In the genomic region with DNA sequence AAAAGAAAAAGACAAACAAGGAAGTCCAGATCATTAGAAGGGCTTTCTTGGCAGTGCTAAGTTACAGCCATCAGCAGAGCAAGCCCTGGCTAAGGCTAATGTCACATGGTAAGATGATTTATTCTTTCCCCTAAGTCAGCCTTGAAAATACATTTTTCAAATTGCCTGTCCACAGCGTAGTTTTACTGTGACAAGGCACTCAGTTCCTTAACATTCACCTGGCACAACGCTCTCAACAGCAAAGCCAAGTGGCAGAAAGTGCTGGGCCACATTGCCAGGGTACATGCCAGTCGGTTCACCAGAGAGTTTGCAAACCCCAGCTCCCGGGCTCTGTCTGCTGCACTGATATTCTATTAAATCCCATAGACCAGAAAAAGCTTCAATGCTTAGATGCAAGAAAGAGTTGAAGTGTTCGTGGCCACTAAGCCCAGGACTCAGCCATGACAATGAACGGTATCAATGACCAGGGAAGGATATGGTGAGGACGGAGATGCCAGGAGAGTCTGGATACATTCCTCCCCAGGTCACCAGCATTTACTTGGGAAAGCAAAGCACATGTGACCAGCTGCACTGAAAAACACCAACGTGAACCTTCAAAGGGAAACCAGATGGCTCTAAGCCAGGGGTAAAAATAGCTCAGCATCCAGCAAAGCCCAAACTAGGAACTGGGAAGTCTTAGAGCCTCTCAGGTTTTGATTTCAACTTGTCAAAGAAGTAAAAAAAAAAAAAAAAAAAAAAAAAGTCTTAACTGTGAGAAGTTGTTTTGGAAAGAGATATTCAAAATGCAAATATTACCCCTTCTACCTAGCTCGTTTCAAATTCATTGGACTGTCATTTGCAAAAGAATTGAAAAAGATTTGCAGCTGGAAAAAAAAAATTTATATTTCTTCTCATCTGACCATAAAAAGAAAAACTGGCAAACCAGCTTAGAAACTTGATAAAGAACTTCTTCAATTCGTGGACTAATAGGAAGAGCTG, we compare ENCODE assay signal across 9 cellular contexts. TPM values are rescaled to one million over a fixed set of nuclear protein-coding genes. Genes with fewer than 3 reads are reported as not detected.
DNase-seq lines count a peak whose midpoint lies in the region; ATAC-seq, FAIRE-seq and TF ChIP-seq lines count a peak whose summit lies in the region.
"Had no signal": no experiment of that assay in that cellular context is flagged by ENCODE, and none has a peak within 500 bp of the region (broad histone marks: within the 10 kb centered on the region; RNA-seq: fewer than 3 reads in every experiment).

No MANE protein-coding gene starts in this region.

- peak overlapping the region; percentile 80 for H2AFZ ChIP-seq in IMR-90 (replicated peaks; ENCODE audit: low read length, poor library complexity)
- peak overlapping the region; percentile 77 for H2AFZ ChIP-seq in keratinocyte (ENCODE audit: control insufficient read depth, low read length)
- H2AFZ ChIP-seq in smooth muscle cell (ENCODE audit: low read depth): no peak overlapping the region

- no peak for ATAC-seq in IMR-90 (ENCODE audit: low read depth)
- no peak for ATAC-seq in HG02938 (IDR thresholded peaks at IDR 0.05; ENCODE audit: unreplicated experiment)
- ATAC-seq in GM19452 (IDR thresholded peaks at IDR 0.05; ENCODE audit: unreplicated experiment): no peak
- ATAC-seq in GM21786 (IDR thresholded peaks at IDR 0.05; ENCODE audit: unreplicated experiment): no peak

- peak overlapping the region in 1 of 2 experiments; percentile 70; a peak in 1 of 4 replicates for H4K8ac ChIP-seq in IMR-90 (ENCODE audit: low read depth in 2 of 2, low read length in 2 of 2)

- H3K27ac ChIP-seq in IMR-90 (ENCODE audit: insufficient read depth, low read length): no peak overlapping the region
- no peak overlapping the region for H3K27ac ChIP-seq in keratinocyte (ENCODE audit: control insufficient read depth, insufficient read depth, low read length)
- peak overlapping the region; percentile 58 for H3K27ac ChIP-seq in smooth muscle cell (ENCODE audit: low read depth)

- peak overlapping the region; percentile 17; the same call in 1 of the 2 replicates for H3K18ac ChIP-seq in IMR-90 (ENCODE audit: low read depth, low read length)

- H3K4me2 ChIP-seq in IMR-90 (ENCODE audit: low read depth, low read length): no peak overlapping the region
- H3K4me2 ChIP-seq in keratinocyte (ENCODE audit: control insufficient read depth, extremely low read depth, insufficient read depth, low read depth, low read length): peak overlapping the region; percentile 82
- peak overlapping the region; percentile 63 for H3K4me2 ChIP-seq in smooth muscle cell

- H2BK15ac ChIP-seq in IMR-90 (ENCODE audit: low read depth, low read length): peak overlapping the region; percentile 23; the same call in 1 of the 3 replicates

- no peak overlapping the region for H4K91ac ChIP-seq in IMR-90 (ENCODE audit: insufficient read depth, low read depth, low read length)

- H3K14ac ChIP-seq in IMR-90 (replicated peaks; ENCODE audit: low read depth, low read length): peak overlapping the region; percentile 59; the same call in 1 of the 2 replicates

- H3K36me3 ChIP-seq in IMR-90 (ENCODE audit: control insufficient read depth, insufficient read depth, low read length): no peaks in the 10 kb centered on the region
- H3K36me3 ChIP-seq in keratinocyte (ENCODE audit: control insufficient read depth in 2 of 2, extremely low read depth in 1 of 2, insufficient read depth in 2 of 2, low read length in 2 of 2): no peaks in the 10 kb centered on the region
- H3K36me3 ChIP-seq in smooth muscle cell (ENCODE audit: low read depth): no peaks in the 10 kb centered on the region

- WGBS in IMR-90 (ENCODE audit: extremely low coverage in 2 of 2, insufficient read length in 1 of 2), 2 experiments: 87% methylated on average over 3 of the region's 10 CpGs; no CpG with 5 or more reads in 1 of the 2 experiments
- 66% methylated on average over 10 of the region's 10 CpGs for WGBS in smooth muscle cell (ENCODE audit: low lambda C conversion rate)

- dilution Hi-C loops in IMR-90 (cut with HindIII; ENCODE audit: low sequenced_read_pairs, unreplicated experiment) (no loop called here), keratinocyte (cut with MboI; ENCODE audit: extremely low pct_ligation_motif_present, low sequenced_read_pairs) (no loop called here)

- H3K79me1 ChIP-seq in IMR-90 (ENCODE audit: low read depth in 1 of 2, low read length in 2 of 2): no peaks in the 10 kb centered on the region

- peak overlapping the region; percentile 63; the same call in 1 of the 2 replicates for H2BK120ac ChIP-seq in IMR-90 (ENCODE audit: low read depth, low read length)

- H3K4me3 ChIP-seq in IMR-90 (ENCODE audit: insufficient read depth, low read depth, low read length) (no peak overlapping the region), keratinocyte (ENCODE audit: control insufficient read depth in 2 of 3, extremely low read depth in 1 of 3, insufficient read depth in 2 of 3, low read depth in 1 of 3, low read length in 3 of 3) (peak overlapping the region in 1 of 3 experiments; percentile 32), smooth muscle cell (no peak overlapping the region)

- no peak overlapping the region; the same call in 1 of the 2 replicates for H3K4ac ChIP-seq in IMR-90 (ENCODE audit: low read depth, low read length)

- H3K9me1 ChIP-seq in IMR-90 (ENCODE audit: insufficient read depth, low read length) (peaks cover 3% of the 10 kb centered on the region; the same call in 1 of the 2 replicates), keratinocyte (ENCODE audit: control insufficient read depth, extremely low read depth, insufficient read depth, low read length) (no peaks in the 10 kb centered on the region)

- H4K20me1 ChIP-seq in IMR-90 (ENCODE audit: insufficient read depth, low read length) (no peaks in the 10 kb centered on the region), keratinocyte (ENCODE audit: control insufficient read depth, extremely low read depth, insufficient read depth, low read length) (no peaks in the 10 kb centered on the region), smooth muscle cell (ENCODE audit: low read depth) (no peaks in the 10 kb centered on the region)

- H2AK9ac ChIP-seq in IMR-90 (replicated peaks; ENCODE audit: low read depth, low read length, poor library complexity): peak overlapping the region; percentile 76

- DNase-seq in IMR-90 (peak; percentile 63), brain pericyte (ENCODE audit: low read depth, low spot score) (peak; percentile 25), keratinocyte (ENCODE audit: low read depth, low spot score) (no peak), smooth muscle cell (lab: John Stamatoyannopoulos, UW; ENCODE audit: unreplicated experiment) (no peak), KBM-7 (no peak)
- DNase-seq: T-helper 1 cell had no signal

- H3K79me2 ChIP-seq in keratinocyte (ENCODE audit: control insufficient read depth, insufficient read depth, low read length) (no peaks in the 10 kb centered on the region), smooth muscle cell (ENCODE audit: low read depth) (no peaks in the 10 kb centered on the region)

- no peak overlapping the region for H2BK5ac ChIP-seq in IMR-90 (ENCODE audit: low read depth, low read length, poor library complexity, severe bottlenecking)

- no peak for TF ChIP-seq POLR2A in IMR-90 (IDR thresholded peaks at IDR 0.05; ENCODE audit: low read depth, low read length)

- H3K23ac ChIP-seq in IMR-90 (ENCODE audit: low read depth, low read length): no peak overlapping the region

- H3K56ac ChIP-seq in IMR-90 (ENCODE audit: extremely low read depth, insufficient read depth, low read length): no peak overlapping the region

- H3K4me1 ChIP-seq in IMR-90 (ENCODE audit: control insufficient read depth, insufficient read depth, low read length) (peaks cover 8% of the 10 kb centered on the region), keratinocyte (ENCODE audit: control insufficient read depth, extremely low read depth, insufficient read depth, low read length) (peaks cover 20% of the 10 kb centered on the region), smooth muscle cell (ENCODE audit: low read depth) (peaks cover 12% of the 10 kb centered on the region)

- peak overlapping the region; percentile 63 for H2AK5ac ChIP-seq in IMR-90 (ENCODE audit: low read depth, low read length)

- peak overlapping the region; percentile 63; the same call in 1 of the 2 replicates for H2BK20ac ChIP-seq in IMR-90 (ENCODE audit: low read depth, low read length)

- TF ChIP-seq CTCF in IMR-90 (conservative IDR thresholded peaks at IDR 0.05; ENCODE audit: low read depth, low read length) (no peak), keratinocyte (optimal IDR thresholded peaks at IDR 0.05 in 1 of 3, IDR thresholded peaks at IDR 0.05 in 1 of 3, conservative IDR thresholded peaks at IDR 0.05 in 1 of 3; ENCODE audit: extremely low read depth in 1 of 3, insufficient read depth in 2 of 3, low read length in 3 of 3) (no peak), smooth muscle cell (IDR thresholded peaks at IDR 0.05; ENCODE audit: borderline replicate concordance, insufficient read depth, poor library complexity, severe bottlenecking) (no peak)

- POLR2A ChIA-PET in IMR-90 (lab: Charles Lee; ENCODE audit: unreplicated experiment): no interaction called here

- no peaks in the 10 kb centered on the region for H3K9me3 ChIP-seq in IMR-90 (ENCODE audit: control insufficient read depth, insufficient read depth, low read length)
- H3K9me3 ChIP-seq in keratinocyte (ENCODE audit: control insufficient read depth, low read depth, low read length): no peaks in the 10 kb centered on the region
- no peaks in the 10 kb centered on the region for H3K9me3 ChIP-seq in smooth muscle cell (replicated peaks; ENCODE audit: low read depth)

- H3F3A ChIP-seq in smooth muscle cell (ENCODE audit: low read depth): no peaks in the 10 kb centered on the region

- H3K27me3 ChIP-seq in IMR-90 (ENCODE audit: control insufficient read depth, insufficient read depth, low read length) (no peaks in the 10 kb centered on the region), keratinocyte (ENCODE audit: control insufficient read depth, extremely low read depth, insufficient read depth, low read length) (no peaks in the 10 kb centered on the region), smooth muscle cell (ENCODE audit: low read depth) (no peaks in the 10 kb centered on the region)

- FAIRE-seq in keratinocyte (lab: Jason Lieb, UNC): peak; percentile 65

- intact Hi-C loops in IMR-90 (cut with micrococcal nuclease): no loop called here

- CTCF ChIA-PET in IMR-90 (lab: Yijun Ruan, JAX): interaction anchor here (0.7 kb wide), 2 partner anchors 604 to 1548 kb away, joined by 3 to 6 read pairs; no protein-coding TSS in a partner anchor

- BruUV-seq in IMR-90 (replicated peaks; lab: Mats Ljungman, UMichigan): no TSS peak

- H4K5ac ChIP-seq in IMR-90 (ENCODE audit: low read depth, low read length): no peak overlapping the region

- H3K9ac ChIP-seq in IMR-90 (ENCODE audit: low read depth, low read length) (no peak overlapping the region), keratinocyte (ENCODE audit: control insufficient read depth, extremely low read depth, insufficient read depth, low read length) (peak overlapping the region; percentile 18), smooth muscle cell (ENCODE audit: low read depth) (no peak overlapping the region)

- TF ChIP-seq RAD21 in IMR-90 (IDR thresholded peaks at IDR 0.05; ENCODE audit: low read length): no peak

- in situ Hi-C loops in IMR-90 (cut with MboI; ENCODE audit: low sequenced_read_pairs) (no loop called here), KBM-7 (cut with MboI; ENCODE audit: low pct_unique_long_range_greater_than_20kb, low sequenced_read_pairs) (no loop called here)

RNA-seq across cellular contexts. Expression of gene MPP7, which starts 23.9 kb away (rescaled TPM):
- total RNA-seq in IMR-90 (2012; rRNA removed) (1.4 TPM in 2 replicates), smooth muscle cell (3.4 TPM in 2 replicates)
- polyA plus RNA-seq in IMR-90 (2012; rRNA removed) (0.39 and 0.44 TPM in 2 replicates), keratinocyte (4.9 to 6.5 TPM (median 6.3 TPM) in 3 replicates), smooth muscle cell (0.80 and 3.6 TPM in 2 replicates)
- 0.16 and 0.27 TPM in 2 replicates for polyA plus RNA-seq in IMR-90 (2012; cell fraction: cytosol; rRNA removed)
- 0.09 and 0.48 TPM in 2 replicates for polyA plus RNA-seq in IMR-90 (2012; cell fraction: nucleus; rRNA removed; ENCODE audit: low replicate concordance)
- 13.3 TPM for polyA plus RNA-seq in keratinocyte (2011; ENCODE audit: low read depth)
- 4.1 and 5.1 TPM in 2 replicates for polyA plus RNA-seq in keratinocyte (2011; cell fraction: cytosol; rRNA removed)
- polyA plus RNA-seq in keratinocyte (2011; cell fraction: nucleus; rRNA removed): 3.6 and 4.1 TPM in 2 replicates
- 3.7 and 5.5 TPM in 2 replicates for polyA plus RNA-seq in keratinocyte (2012; ENCODE audit: low replicate concordance)
- 16.0 to 19.0 TPM (median 16.2 TPM) in 3 replicates for polyA minus RNA-seq in keratinocyte
- polyA minus RNA-seq in keratinocyte (2011; cell fraction: cytosol; rRNA and poly(A)+ RNA removed): 9.0 TPM
- polyA minus RNA-seq in keratinocyte (2011; cell fraction: nucleus; rRNA and poly(A)+ RNA removed): 2.3 and 7.1 TPM in 2 replicates

Comparison
In these comparisons a context has a peak if more than half of its experiments do, and no peak if none do; other contexts are left out.
1. DNase-seq: peak in IMR-90 (single experiment) and brain pericyte (single experiment); none in keratinocyte (single experiment), smooth muscle cell (single experiment) and KBM-7 (single experiment).